ENCODE assay signal across 16 cellular contexts in the genomic region with DNA sequence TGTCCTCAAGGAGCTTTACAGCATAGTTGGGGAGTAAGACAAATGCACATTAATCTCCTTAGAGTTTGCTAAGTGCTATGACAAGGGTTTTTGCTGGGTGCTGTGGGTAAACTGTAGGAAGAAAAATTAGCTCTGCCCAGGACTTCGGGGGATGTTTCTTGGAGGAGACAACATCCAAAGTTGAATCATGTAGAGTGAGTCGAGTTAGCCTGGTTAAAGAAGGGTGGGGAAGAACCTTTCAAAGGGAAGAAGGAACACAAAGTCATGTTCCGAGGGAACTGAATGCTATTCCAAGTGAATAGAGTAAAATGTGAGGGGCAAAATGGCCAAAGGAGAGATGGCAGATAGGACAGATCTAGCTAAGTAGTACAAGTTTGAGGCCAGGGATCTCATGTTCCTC.
"Had no signal": no experiment of that assay in that cellular context is flagged by ENCODE, and none has a peak within 500 bp of the region (broad histone marks: within the 10 kb centered on the region; RNA-seq: fewer than 3 reads in every experiment).

No MANE protein-coding gene starts in this region.

- H3K27ac ChIP-seq: esophagus muscularis mucosa, thoracic aorta had no signal

- ATAC-seq: left colon had no signal

- H3K9me3 ChIP-seq: esophagus muscularis mucosa, stomach, thoracic aorta had no signal

- FAIRE-seq: endometrium had no signal

- DNase-seq: activated CD4-positive, alpha-beta T cell treated with anti-CD3 and anti-CD28 coated beads, Interleukin-2, amount 50 U/mL, for 4 hours; activated naive CD4-positive, alpha-beta T cell treated with anti-CD3 and anti-CD28 coated beads, Interleukin-2, amount 50 U/mL, for 16 hours; amygdala; glutamatergic neuron; immature natural killer cell; left colon; naive B cell; nucleus accumbens; stimulated activated CD4-positive, alpha-beta T cell treated with anti-CD3 and anti-CD28 coated beads, Interleukin-15, amount 100 ng/mL, for 24 hours; stimulated activated CD4-positive, alpha-beta T cell treated with anti-CD3 and anti-CD28 coated beads, Interleukin-4, amount 100 ng/mL, for 24 hours; stomach; T-helper 2 cell had no signal

- H3K27me3 ChIP-seq: esophagus muscularis mucosa, stomach had no signal

- H3K9me3 Mint-ChIP-seq: immature natural killer cell, naive B cell had no signal

- H3K4me3 Mint-ChIP-seq: immature natural killer cell, naive B cell had no signal

- H3K27me3 Mint-ChIP-seq: naive B cell had no signal

- H3K4me3 ChIP-seq: esophagus muscularis mucosa, lung, stomach, thoracic aorta had no signal
